Comparison of ENCODE assay signal across 29 cellular contexts in genomic region chr3:13319821-13320220, GRCh38.
"Had no signal": no experiment of that assay in that cellular context is flagged by ENCODE, and none has a peak within 500 bp of the region (broad histone marks: within the 10 kb centered on the region; RNA-seq: fewer than 3 reads in every experiment).

No MANE protein-coding gene starts in this region.

- FAIRE-seq: colon, endometrium, endothelial cell of umbilical vein, frontal cortex had no signal

- H3K4me1 ChIP-seq: colonic mucosa, esophagus muscularis mucosa, esophagus squamous epithelium, foreskin keratinocyte, gastrocnemius medialis, gastroesophageal sphincter, heart left ventricle, heart right ventricle had no signal

- H3K27ac Mint-ChIP-seq: dendritic cell treated with granulocyte-macrophage colony-stimulating factor and Interleukin-4, amounts not matched to agents 40 ng/mL and 50 ng/mL, for 4 days; endodermal cell had no signal

- H3K36me3 ChIP-seq: colonic mucosa had no signal

- DNase-seq: colonic mucosa; cortex of kidney; dermis blood vessel endothelial cell; effector CD4-positive, alpha-beta T cell; effector CD8-positive, alpha-beta T cell; effector memory CD4-positive, alpha-beta T cell; effector memory CD8-positive, alpha-beta T cell; endodermal cell; erythroblast; esophagus squamous epithelium; foreskin fibroblast; foreskin keratinocyte; foreskin melanocyte; gastrocnemius medialis; glutamatergic neuron; head of caudate nucleus; heart left ventricle; heart right ventricle had no signal

- ATAC-seq: effector memory CD8-positive, alpha-beta T cell; esophagus mucosa; foreskin keratinocyte; gastrocnemius medialis; gastroesophageal sphincter; heart left ventricle; heart right ventricle had no signal

- H3K27me3 ChIP-seq: colonic mucosa, dorsolateral prefrontal cortex, esophagus muscularis mucosa, esophagus squamous epithelium, gastrocnemius medialis, gastroesophageal sphincter, heart left ventricle, heart right ventricle had no signal

- H3K27me3 Mint-ChIP-seq: dendritic cell treated with granulocyte-macrophage colony-stimulating factor and Interleukin-4, amounts not matched to agents 40 ng/mL and 50 ng/mL, for 4 days; effector memory CD8-positive, alpha-beta T cell had no signal

- H3K4me1 Mint-ChIP-seq: endodermal cell had no signal

- H3K9me3 ChIP-seq: colonic mucosa, esophagus muscularis mucosa, esophagus squamous epithelium, gastrocnemius medialis, gastroesophageal sphincter, heart left ventricle, heart right ventricle had no signal

- H3K4me3 ChIP-seq: colonic mucosa, coronary artery, dorsolateral prefrontal cortex, esophagus muscularis mucosa, esophagus squamous epithelium, gastrocnemius medialis, gastroesophageal sphincter, heart left ventricle, heart right ventricle had no signal

- H3K9me3 Mint-ChIP-seq: dendritic cell treated with granulocyte-macrophage colony-stimulating factor and Interleukin-4, amounts not matched to agents 40 ng/mL and 50 ng/mL, for 4 days; effector memory CD8-positive, alpha-beta T cell; endodermal cell had no signal

- H3K4me3 Mint-ChIP-seq: dendritic cell treated with granulocyte-macrophage colony-stimulating factor and Interleukin-4, amounts not matched to agents 40 ng/mL and 50 ng/mL, for 4 days; effector memory CD8-positive, alpha-beta T cell; endodermal cell had no signal

- H3K27ac ChIP-seq: colonic mucosa, coronary artery, epithelial cell of prostate, esophagus muscularis mucosa, esophagus squamous epithelium, foreskin keratinocyte, gastrocnemius medialis, gastroesophageal sphincter, heart left ventricle, heart right ventricle had no signal
